11 cellular contexts compared by ENCODE assay signal in the genomic region with DNA sequence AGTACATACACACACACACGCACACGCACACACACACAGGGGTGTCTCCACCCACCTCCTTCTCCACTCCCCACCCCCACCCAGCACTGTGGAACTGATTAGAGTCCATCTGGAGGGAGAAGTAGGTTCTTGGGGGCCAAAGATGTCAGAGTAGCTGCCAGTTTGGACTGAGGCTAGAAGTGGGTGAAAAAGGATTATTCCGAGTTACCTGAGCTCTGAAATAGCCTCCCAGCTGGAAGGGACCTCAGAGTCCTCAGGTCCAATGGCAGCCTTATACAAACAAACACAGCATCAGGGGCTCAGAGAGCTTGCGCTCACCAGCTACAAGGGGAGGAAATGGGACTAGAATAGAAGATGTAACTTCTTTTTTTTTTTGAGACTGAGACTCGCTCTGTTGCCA. TPM values are rescaled to one million over a fixed set of nuclear protein-coding genes. Genes with fewer than 3 reads are reported as not detected.
A peak's percentile ranks its signal among the peaks of the same experiment; 100 is the strongest.
DNase-seq lines count a peak whose midpoint lies in the region; ATAC-seq, FAIRE-seq and TF ChIP-seq lines count a peak whose summit lies in the region.
"Had no signal": no experiment of that assay in that cellular context is flagged by ENCODE, and none has a peak within 500 bp of the region (broad histone marks: within the 10 kb centered on the region; RNA-seq: fewer than 3 reads in every experiment).

No MANE protein-coding gene starts in this region.

- H4K20me1 ChIP-seq in BLaER1 treated with 17β-estradiol and CSF1 and Interleukin-3, amounts not matched to agents 10 nM and 100 nM = no peaks in the 10 kb centered on the region

- peak overlapping the region; percentile 82 for H3K27ac Mint-ChIP-seq in activated CD4-positive, alpha-beta memory T cell treated with anti-CD3 and anti-CD28 coated beads for 36 hours
- H3K27ac Mint-ChIP-seq: brain had no signal

- peaks cover 92% of the 10 kb centered on the region for H3K4me1 Mint-ChIP-seq in activated CD4-positive, alpha-beta memory T cell treated with anti-CD3 and anti-CD28 coated beads for 36 hours (ENCODE audit: low read depth)

- DNase-seq in GM19239 (ENCODE audit: insufficient read length, low spot score) (no peak), mesenteric fat pad (ENCODE audit: low spot score) (peak; percentile 16), suprapubic skin (ENCODE audit: low spot score in 2 of 2) (no peak), GM03348 (ENCODE audit: low spot score) (no peak)
- no peak for DNase-seq in activated CD4-positive, alpha-beta memory T cell treated with anti-CD3 and anti-CD28 coated beads for 36 hours
- DNase-seq: NCI-H1417 treated with DMSO at 0.1 percent for 48 hours, pancreas had no signal

- peak overlapping the region in 8 of 11 experiments; percentile 7 to 100 (median 86); a peak in 13 of 22 replicates for H3K27ac ChIP-seq in BLaER1 treated with 17β-estradiol and CSF1 and Interleukin-3, amounts not matched to agents 10 nM and 100 nM
- H3K27ac ChIP-seq in suprapubic skin = no peak overlapping the region

- H3K27me3 Mint-ChIP-seq in activated CD4-positive, alpha-beta memory T cell treated with anti-CD3 and anti-CD28 coated beads for 36 hours = no peaks in the 10 kb centered on the region

- no peak for TF ChIP-seq EP300 in suprapubic skin (IDR thresholded peaks at IDR 0.05)

- no peaks in the 10 kb centered on the region for H3K36me3 ChIP-seq in BLaER1 treated with 17β-estradiol and CSF1 and Interleukin-3, amounts not matched to agents 10 nM and 100 nM
- H3K36me3 ChIP-seq in suprapubic skin = no peaks in the 10 kb centered on the region
- H3K36me3 ChIP-seq: pancreas had no signal

- H3K36me3 Mint-ChIP-seq in activated CD4-positive, alpha-beta memory T cell treated with anti-CD3 and anti-CD28 coated beads for 36 hours = peaks cover 12% of the 10 kb centered on the region
- H3K36me3 Mint-ChIP-seq: brain had no signal

- TF ChIP-seq POLR2A in suprapubic skin (IDR thresholded peaks at IDR 0.05) = no peak

- peak overlapping the region in 2 of 10 experiments; percentile 14 to 22; a peak in 1 of 20 replicates for H3K4me3 ChIP-seq in BLaER1 treated with 17β-estradiol and CSF1 and Interleukin-3, amounts not matched to agents 10 nM and 100 nM
- no peak overlapping the region for H3K4me3 ChIP-seq in suprapubic skin
- H3K4me3 ChIP-seq: pancreas had no signal

- H3K9ac ChIP-seq in BLaER1 treated with 17β-estradiol and CSF1 and Interleukin-3, amounts not matched to agents 10 nM and 100 nM = peak overlapping the region in 5 of 11 experiments; percentile 14 to 63 (median 24); a peak in 6 of 22 replicates

- H3K9me3 Mint-ChIP-seq in activated CD4-positive, alpha-beta memory T cell treated with anti-CD3 and anti-CD28 coated beads for 36 hours = peaks cover 8% of the 10 kb centered on the region

- no peak for ATAC-seq in HG03442 (IDR thresholded peaks at IDR 0.05; ENCODE audit: unreplicated experiment)
- no peak for ATAC-seq in HG03039 (IDR thresholded peaks at IDR 0.05; ENCODE audit: unreplicated experiment)
- ATAC-seq: pancreas had no signal

- H3K4me1 ChIP-seq in BLaER1 treated with 17β-estradiol and CSF1 and Interleukin-3, amounts not matched to agents 10 nM and 100 nM = peaks cover 72 to 100% (median 87%) of the 10 kb centered on the region in 10 experiments
- H3K4me1 ChIP-seq in suprapubic skin = peaks cover 30% of the 10 kb centered on the region
- H3K4me1 ChIP-seq: pancreas had no signal

- CTCF ChIA-PET in activated CD4-positive, alpha-beta memory T cell treated with anti-CD3 and anti-CD28 coated beads for 36 hours (lab: Charles Lee) = interaction anchor here (0.6 to 1.7 kb wide), 8 partner anchors 20 to 200 kb away, joined by 3 to 11 read pairs (median 4); no protein-coding TSS in a partner anchor

- intact Hi-C loops in activated CD4-positive, alpha-beta memory T cell treated with anti-CD3 and anti-CD28 coated beads for 36 hours (cut with micrococcal nuclease) = loop anchor here (10.0 kb wide), 1 partner anchor 238 kb away; no protein-coding TSS in a partner anchor

- H3K27me3 ChIP-seq in BLaER1 treated with 17β-estradiol and CSF1 and Interleukin-3, amounts not matched to agents 10 nM and 100 nM = no peaks in the 10 kb centered on the region
- no peaks in the 10 kb centered on the region for H3K27me3 ChIP-seq in suprapubic skin
- H3K27me3 ChIP-seq: pancreas had no signal

- peaks cover 0 to 9% (median 4%) of the 10 kb centered on the region in 11 experiments; a peak in 9 of 22 replicates for H3K9me3 ChIP-seq in BLaER1 treated with 17β-estradiol and CSF1 and Interleukin-3, amounts not matched to agents 10 nM and 100 nM (replicated peaks in 1 of 11)
- no peaks in the 10 kb centered on the region for H3K9me3 ChIP-seq in suprapubic skin
- H3K9me3 ChIP-seq: pancreas had no signal

- H3K4me3 Mint-ChIP-seq in activated CD4-positive, alpha-beta memory T cell treated with anti-CD3 and anti-CD28 coated beads for 36 hours = peak overlapping the region; percentile 25
- H3K4me3 Mint-ChIP-seq: brain had no signal

- 80% methylated on average over 5 of the region's 5 CpGs for WGBS in suprapubic skin

- TF ChIP-seq CTCF in suprapubic skin (IDR thresholded peaks at IDR 0.05) = no peak

- peak overlapping the region; percentile 82 to 100 (median 92) for H3K4me2 ChIP-seq in BLaER1 treated with 17β-estradiol and CSF1 and Interleukin-3, amounts not matched to agents 10 nM and 100 nM

- POLR2A ChIA-PET in activated CD4-positive, alpha-beta memory T cell treated with anti-CD3 and anti-CD28 coated beads for 36 hours (lab: Charles Lee) = interaction anchor here (0.6 to 2.1 kb wide), 4 partner anchors 10 to 40 kb away, joined by 4 to 15 read pairs (median 6); a partner anchor contains a TSS

- peak; percentile 77 for FAIRE-seq in GM19239 (lab: Jason Lieb, UNC)
- FAIRE-seq: pancreas had no signal

RNA-seq across cellular contexts. Expression of a gene that starts 20.8 kb away (rescaled TPM):
- 100 to 1,000 TPM; 114 to 117 TPM for total RNA-seq in activated CD4-positive, alpha-beta memory T cell treated with anti-CD3 and anti-CD28 coated beads for 36 hours
- total RNA-seq in mesenteric fat pad (32.1 TPM), suprapubic skin (1 to 10 TPM; 2.9 to 7.2 (median 4.4) TPM)
